ENCODE assay signal across 20 cellular contexts in genomic region chr3:107870989-107871638, GRCh38.
DNase-seq lines count a peak whose midpoint lies in the region; ATAC-seq, FAIRE-seq and TF ChIP-seq lines count a peak whose summit lies in the region.
"Had no signal": no experiment of that assay in that cellular context is flagged by ENCODE, and none has a peak within 500 bp of the region (broad histone marks: within the 10 kb centered on the region; RNA-seq: fewer than 3 reads in every experiment).

No MANE protein-coding gene starts in this region.

- no peaks in the 10 kb centered on the region for H3K79me1 ChIP-seq in mesenchymal stem cell (replicated peaks; ENCODE audit: low read length, poor library complexity, severe bottlenecking)

- H2BK12ac ChIP-seq in mesenchymal stem cell (ENCODE audit: low read length in 2 of 2), result no peak overlapping the region

- no peak overlapping the region for H2AFZ ChIP-seq in mesenchymal stem cell (ENCODE audit: low read depth, low read length)

- H3K9me3 ChIP-seq in mesenchymal stem cell (ENCODE audit: control insufficient read depth, low read length), result no peaks in the 10 kb centered on the region
- H3K9me3 ChIP-seq: BLaER1 treated with 17β-estradiol and CSF1 and Interleukin-3, amounts not matched to agents 10 nM and 100 nM; stomach had no signal

- no peak overlapping the region for H3K27ac ChIP-seq in mesenchymal stem cell (ENCODE audit: low read length, poor library complexity, severe bottlenecking)
- H3K27ac ChIP-seq: BLaER1 treated with 17β-estradiol and CSF1 and Interleukin-3, amounts not matched to agents 10 nM and 100 nM; stomach had no signal

- no peaks in the 10 kb centered on the region for H3K4me1 ChIP-seq in mesenchymal stem cell (ENCODE audit: control insufficient read depth, insufficient read depth, low read depth, low read length)
- H3K4me1 ChIP-seq: BLaER1 treated with 17β-estradiol and CSF1 and Interleukin-3, amounts not matched to agents 10 nM and 100 nM; stomach had no signal

- FAIRE-seq in GM12892 (lab: Jason Lieb, UNC), result no peak
- FAIRE-seq: GM12891 had no signal

- H3K27me3 ChIP-seq in mesenchymal stem cell (ENCODE audit: control insufficient read depth in 1 of 2, insufficient read depth in 1 of 2, low read length in 2 of 2), result no peaks in the 10 kb centered on the region
- H3K27me3 ChIP-seq: BLaER1 treated with 17β-estradiol and CSF1 and Interleukin-3, amounts not matched to agents 10 nM and 100 nM; stomach had no signal

- H3K9me3 Mint-ChIP-seq in activated naive CD8-positive, alpha-beta T cell treated with anti-CD3 and anti-CD28 coated beads, Interleukin-2, amount 50 U/mL, for 24 hours, result peaks cover 3% of the 10 kb centered on the region
- H3K9me3 Mint-ChIP-seq: HFFc6, nephron had no signal

- H3K9ac ChIP-seq in mesenchymal stem cell (ENCODE audit: low read length), result no peak overlapping the region
- H3K9ac ChIP-seq: BLaER1 treated with 17β-estradiol and CSF1 and Interleukin-3, amounts not matched to agents 10 nM and 100 nM had no signal

- peaks cover 2% of the 10 kb centered on the region for H3K27me3 Mint-ChIP-seq in activated naive CD8-positive, alpha-beta T cell treated with anti-CD3 and anti-CD28 coated beads, Interleukin-2, amount 50 U/mL, for 24 hours

- ATAC-seq in GM18868 (IDR thresholded peaks at IDR 0.05; ENCODE audit: unreplicated experiment) (peak; percentile 66), HG03432 (IDR thresholded peaks at IDR 0.05; ENCODE audit: unreplicated experiment) (peak; percentile 71), GM18511 (IDR thresholded peaks at IDR 0.05; ENCODE audit: unreplicated experiment) (no peak)
- ATAC-seq in activated naive CD8-positive, alpha-beta T cell treated with anti-CD3 and anti-CD28 coated beads, Interleukin-2, amount 50 U/mL, for 24 hours, result peak; percentile 93
- ATAC-seq: right cardiac atrium had no signal

- H3K4me2 ChIP-seq in mesenchymal stem cell (ENCODE audit: low read length, poor library complexity, severe bottlenecking), result no peak overlapping the region
- H3K4me2 ChIP-seq: BLaER1 treated with 17β-estradiol and CSF1 and Interleukin-3, amounts not matched to agents 10 nM and 100 nM had no signal

- peak overlapping the region; percentile 64 for H3K27ac Mint-ChIP-seq in activated naive CD8-positive, alpha-beta T cell treated with anti-CD3 and anti-CD28 coated beads, Interleukin-2, amount 50 U/mL, for 24 hours
- H3K27ac Mint-ChIP-seq: HFFc6, nephron had no signal

- H2BK5ac ChIP-seq in mesenchymal stem cell (ENCODE audit: low read depth, low read length, poor library complexity, severe bottlenecking), result no peak overlapping the region

- H4K8ac ChIP-seq in mesenchymal stem cell (ENCODE audit: low read length), result no peak overlapping the region

- no peak for TF ChIP-seq POLR2A in GM12892 (IDR thresholded peaks at IDR 0.05; ENCODE audit: low read depth, low read length)

- H4K91ac ChIP-seq in mesenchymal stem cell (ENCODE audit: low read length), result no peak overlapping the region

- H3K36me3 Mint-ChIP-seq in activated naive CD8-positive, alpha-beta T cell treated with anti-CD3 and anti-CD28 coated beads, Interleukin-2, amount 50 U/mL, for 24 hours (ENCODE audit: low read depth), result no peaks in the 10 kb centered on the region

- no peak overlapping the region for H2BK120ac ChIP-seq in mesenchymal stem cell (ENCODE audit: low read depth, low read length)

- no peaks in the 10 kb centered on the region for H3K36me3 ChIP-seq in mesenchymal stem cell (ENCODE audit: control insufficient read depth in 1 of 2, insufficient read depth in 2 of 2, low read depth in 1 of 2, low read length in 2 of 2)
- H3K36me3 ChIP-seq: BLaER1 treated with 17β-estradiol and CSF1 and Interleukin-3, amounts not matched to agents 10 nM and 100 nM; stomach had no signal

- no peak overlapping the region for H3K14ac ChIP-seq in mesenchymal stem cell (ENCODE audit: low read length in 2 of 2)

- no peak overlapping the region for H2AK5ac ChIP-seq in mesenchymal stem cell (ENCODE audit: low read length, severe bottlenecking)

- H3K4me3 Mint-ChIP-seq in activated naive CD8-positive, alpha-beta T cell treated with anti-CD3 and anti-CD28 coated beads, Interleukin-2, amount 50 U/mL, for 24 hours, result no peak overlapping the region
- H3K4me3 Mint-ChIP-seq: HFFc6, nephron had no signal

- no peak overlapping the region for H3K18ac ChIP-seq in mesenchymal stem cell (ENCODE audit: low read depth in 1 of 2, low read length in 2 of 2)

- DNase-seq in Caki2 (ENCODE audit: low read depth) (peak; percentile 40), NCI-H187 (lab: John Stamatoyannopoulos, UW) (no peak), mesenchymal stem cell (no peak), GM12892 (ENCODE audit: insufficient read length) (no peak)
- DNase-seq in activated naive CD8-positive, alpha-beta T cell treated with anti-CD3 and anti-CD28 coated beads, Interleukin-2, amount 50 U/mL, for 24 hours, result no peak
- DNase-seq: aorta; cortex of kidney; HFFc6; KG1; NCI-H1694; NK-92 treated with Interleukin-12 subunit alpha and Interleukin-12 subunit beta, amount 100 ng/mL, for 24 hours; right cardiac atrium; stimulated activated CD4-positive, alpha-beta T cell treated with anti-CD3 and anti-CD28 coated beads, Interleukin-4, amount 100 ng/mL, for 24 hours; stomach had no signal

- 69% methylated on average over 2 of the region's 2 CpGs for WGBS in mesenchymal stem cell

- in situ Hi-C loops in Caki2 (cut with HindIII; ENCODE audit: low pct_unique_long_range_greater_than_20kb, low sequenced_read_pairs), result no loop called here

- no peak overlapping the region for H3K4ac ChIP-seq in mesenchymal stem cell (ENCODE audit: low read depth in 1 of 2, low read length in 2 of 2)

- no peak overlapping the region for H2BK15ac ChIP-seq in mesenchymal stem cell (ENCODE audit: low read depth, poor library complexity, severe bottlenecking)

- H3K4me3 ChIP-seq in mesenchymal stem cell (ENCODE audit: insufficient read depth in 1 of 2, low read depth in 1 of 2, low read length in 2 of 2), result no peak overlapping the region
- H3K4me3 ChIP-seq: BLaER1 treated with 17β-estradiol and CSF1 and Interleukin-3, amounts not matched to agents 10 nM and 100 nM; stomach had no signal

- H3K23ac ChIP-seq in mesenchymal stem cell (ENCODE audit: low read length in 2 of 2), result no peak overlapping the region

- H3K4me1 Mint-ChIP-seq in activated naive CD8-positive, alpha-beta T cell treated with anti-CD3 and anti-CD28 coated beads, Interleukin-2, amount 50 U/mL, for 24 hours, result peaks cover 19% of the 10 kb centered on the region
- H3K4me1 Mint-ChIP-seq: nephron had no signal
